Comparison of ENCODE assay signal across 9 cellular contexts in genomic region chr2:20578895-20579825, GRCh38.
DNase-seq lines count a peak whose midpoint lies in the region; ATAC-seq and TF ChIP-seq lines count a peak whose summit lies in the region.
"Had no signal": no experiment of that assay in that cellular context is flagged by ENCODE, and none has a peak within 500 bp of the region (broad histone marks: within the 10 kb centered on the region; RNA-seq: fewer than 3 reads in every experiment).

No MANE protein-coding gene starts in this region.

- H3K27me3 ChIP-seq in prostate gland (replicated peaks; ENCODE audit: insufficient read depth): no peaks in the 10 kb centered on the region

- DNase-seq in CD14-positive monocyte (ENCODE audit: low spot score) (peak; percentile 42), WTC11 (ENCODE audit: low spot score) (no peak), Right ventricle myocardium superior (peak; percentile 84), prostate gland (ENCODE audit: low spot score) (peak; percentile 48)
- DNase-seq in activated CD8-positive, alpha-beta memory T cell treated with anti-CD3 and anti-CD28 coated beads, Interleukin-2, amount 50 U/mL, for 4 hours: no peak
- DNase-seq in activated T-helper 1 cell treated with anti-CD3 and anti-CD28 coated beads, Interleukin-12 subunit alpha, Interleukin-12 subunit beta, Interleukin-2, Interleukin-4 antibody, amounts not matched to agents 30 ng/mL and 10 ng/mL and 1 ng/mL, durations not matched to agents 14 hours and 24 hours and 36 hours (ENCODE audit: low spot score): no peak

- H3K9me3 Mint-ChIP-seq in CD14-positive monocyte (peaks cover 2 to 13% (median 8%) of the 10 kb centered on the region in 7 donors), WTC11 (peaks cover 6% of the 10 kb centered on the region; the same call in 1 of the 2 replicates)
- H3K9me3 Mint-ChIP-seq in activated T-helper 1 cell treated with anti-CD3 and anti-CD28 coated beads, Interleukin-12 subunit alpha, Interleukin-12 subunit beta, Interleukin-2, Interleukin-4 antibody, amounts not matched to agents 30 ng/mL and 10 ng/mL and 1 ng/mL, durations not matched to agents 14 hours and 24 hours and 36 hours: peaks cover 5% of the 10 kb centered on the region

- H3K4me3 Mint-ChIP-seq in CD14-positive monocyte: no peak overlapping the region
- H3K4me3 Mint-ChIP-seq in WTC11: no peak overlapping the region
- no peak overlapping the region for H3K4me3 Mint-ChIP-seq in activated T-helper 1 cell treated with anti-CD3 and anti-CD28 coated beads, Interleukin-12 subunit alpha, Interleukin-12 subunit beta, Interleukin-2, Interleukin-4 antibody, amounts not matched to agents 30 ng/mL and 10 ng/mL and 1 ng/mL, durations not matched to agents 14 hours and 24 hours and 36 hours

- H3K27ac ChIP-seq in prostate gland: peak overlapping the region; percentile 70 to 73
- H3K27ac ChIP-seq: KMS-11 had no signal

- peaks cover 0 to 2% (median 0%) of the 10 kb centered on the region in 3 donors for H3K27me3 Mint-ChIP-seq in CD14-positive monocyte (ENCODE audit: low read depth in 3 of 3)
- H3K27me3 Mint-ChIP-seq in WTC11 (ENCODE audit: low read depth): peaks cover 3% of the 10 kb centered on the region
- no peaks in the 10 kb centered on the region for H3K27me3 Mint-ChIP-seq in activated T-helper 1 cell treated with anti-CD3 and anti-CD28 coated beads, Interleukin-12 subunit alpha, Interleukin-12 subunit beta, Interleukin-2, Interleukin-4 antibody, amounts not matched to agents 30 ng/mL and 10 ng/mL and 1 ng/mL, durations not matched to agents 14 hours and 24 hours and 36 hours (ENCODE audit: insufficient read depth)

- H3K27ac Mint-ChIP-seq in CD14-positive monocyte (no peak overlapping the region), WTC11 (no peak overlapping the region)
- H3K27ac Mint-ChIP-seq in activated T-helper 1 cell treated with anti-CD3 and anti-CD28 coated beads, Interleukin-12 subunit alpha, Interleukin-12 subunit beta, Interleukin-2, Interleukin-4 antibody, amounts not matched to agents 30 ng/mL and 10 ng/mL and 1 ng/mL, durations not matched to agents 14 hours and 24 hours and 36 hours: no peak overlapping the region

- H3K4me1 Mint-ChIP-seq in CD14-positive monocyte (peaks cover 11% of the 10 kb centered on the region), WTC11 (peaks cover 8% of the 10 kb centered on the region)
- H3K4me1 Mint-ChIP-seq in activated T-helper 1 cell treated with anti-CD3 and anti-CD28 coated beads, Interleukin-12 subunit alpha, Interleukin-12 subunit beta, Interleukin-2, Interleukin-4 antibody, amounts not matched to agents 30 ng/mL and 10 ng/mL and 1 ng/mL, durations not matched to agents 14 hours and 24 hours and 36 hours (ENCODE audit: low read depth): peaks cover 27% of the 10 kb centered on the region

- no peak overlapping the region for H3K4me3 ChIP-seq in prostate gland

- peak; percentile 61 for ATAC-seq in GM19467 (IDR thresholded peaks at IDR 0.05; ENCODE audit: unreplicated experiment)
- ATAC-seq in HG03460 (IDR thresholded peaks at IDR 0.05; ENCODE audit: unreplicated experiment): peak; percentile 63
- ATAC-seq in WTC11: peak; percentile 55
- peak; percentile 88 for ATAC-seq in Right ventricle myocardium superior (ENCODE audit: poor library complexity)

- no peaks in the 10 kb centered on the region for H3K36me3 ChIP-seq in prostate gland

- CTCF ChIA-PET in WTC11 (lab: Charles Lee): no interaction called here

- intact Hi-C loops in CD14-positive monocyte (cut with micrococcal nuclease) (no loop called here), Right ventricle myocardium superior (cut with DNase I) (no loop called here), prostate gland (cut with DNase I) (loop anchor here (5.0 kb wide), 1 partner anchor 42 kb away; no protein-coding TSS in a partner anchor)
- intact Hi-C loops in activated T-helper 1 cell treated with anti-CD3 and anti-CD28 coated beads, Interleukin-12 subunit alpha, Interleukin-12 subunit beta, Interleukin-2, Interleukin-4 antibody, amounts not matched to agents 30 ng/mL and 10 ng/mL and 1 ng/mL, durations not matched to agents 14 hours and 24 hours and 36 hours (cut with micrococcal nuclease): loop anchor here (5.0 to 10.0 kb wide), 2 partner anchors 73 to 214 kb away; partner anchors contain the start of gene HS1BP3

- H3K4me1 ChIP-seq in prostate gland (replicated peaks): no peaks in the 10 kb centered on the region

- no peak for TF ChIP-seq POLR2A in prostate gland (IDR thresholded peaks at IDR 0.05)

- 38% methylated on average over 15 of the region's 15 CpGs for WGBS in prostate gland

- POLR2A ChIA-PET in WTC11 (lab: Charles Lee): interaction anchor here (2.9 kb wide), 1 partner anchor 132 kb away, joined by 11 read pairs; the partner anchor contains the start of gene RHOB

- H3K36me3 Mint-ChIP-seq in CD14-positive monocyte (no peaks in the 10 kb centered on the region), WTC11 (no peaks in the 10 kb centered on the region)
- H3K36me3 Mint-ChIP-seq in activated T-helper 1 cell treated with anti-CD3 and anti-CD28 coated beads, Interleukin-12 subunit alpha, Interleukin-12 subunit beta, Interleukin-2, Interleukin-4 antibody, amounts not matched to agents 30 ng/mL and 10 ng/mL and 1 ng/mL, durations not matched to agents 14 hours and 24 hours and 36 hours (ENCODE audit: low read depth): no peaks in the 10 kb centered on the region

- no peaks in the 10 kb centered on the region for H3K9me3 ChIP-seq in prostate gland

- TF ChIP-seq CTCF in CD14-positive monocyte (IDR thresholded peaks at IDR 0.05) (no peak), WTC11 (IDR thresholded peaks at IDR 0.05) (no peak), prostate gland (IDR thresholded peaks at IDR 0.05) (no peak)

TF ChIP-seq in WTC11, 78 proteins besides CTCF, POLR2A, EP300 and RAD21 (continues in another document):
- peak; percentile 89 for TF ChIP-seq GABPB1 (CRISPR knock-in tag; IDR thresholded peaks at IDR 0.05)
- TF ChIP-seq PRDM15 (CRISPR knock-in tag; IDR thresholded peaks at IDR 0.05): no peak
- no peak for TF ChIP-seq ZNF138 (CRISPR knock-in tag; conservative IDR thresholded peaks at IDR 0.05)
- no peak for TF ChIP-seq FOXJ3 (CRISPR knock-in tag; IDR thresholded peaks at IDR 0.05; ENCODE audit: borderline replicate concordance)
- no peak for TF ChIP-seq ARID4B (CRISPR knock-in tag; IDR thresholded peaks at IDR 0.05; ENCODE audit: borderline replicate concordance)
- no peak for TF ChIP-seq ETV6 (CRISPR knock-in tag; IDR thresholded peaks at IDR 0.05)
- 0 out of 2 replicates have a peak, but pooled peaks have one; percentile 24 for TF ChIP-seq NFE2L1 (CRISPR knock-in tag; IDR thresholded peaks at IDR 0.05)

Comparison
In these comparisons a context has a peak if more than half of its experiments do, and no peak if none do; other contexts are left out.
1. DNase-seq: peak in CD14-positive monocyte (single experiment), Right ventricle myocardium superior (single experiment) and prostate gland (single experiment); none in WTC11 (single experiment), activated CD8-positive, alpha-beta memory T cell treated with anti-CD3 and anti-CD28 coated beads, Interleukin-2, amount 50 U/mL, for 4 hours (single experiment) and activated T-helper 1 cell treated with anti-CD3 and anti-CD28 coated beads, Interleukin-12 subunit alpha, Interleukin-12 subunit beta, Interleukin-2, Interleukin-4 antibody, amounts not matched to agents 30 ng/mL and 10 ng/mL and 1 ng/mL, durations not matched to agents 14 hours and 24 hours and 36 hours (single experiment).
2. intact Hi-C loops: an anchor here in prostate gland (5.0 kb wide) and activated T-helper 1 cell treated with anti-CD3 and anti-CD28 coated beads, Interleukin-12 subunit alpha, Interleukin-12 subunit beta, Interleukin-2, Interleukin-4 antibody, amounts not matched to agents 30 ng/mL and 10 ng/mL and 1 ng/mL, durations not matched to agents 14 hours and 24 hours and 36 hours (5.0 to 10.0 kb wide); none called in CD14-positive monocyte and Right ventricle myocardium superior.
3. Peak in every context shown above with its lines, with median percentiles within 50 percentile points of each other: ATAC-seq.